In genomic region chr6:151506761-151507160, GRCh38 we compare ENCODE assay signal across 23 cellular contexts. TPM values are rescaled to one million over a fixed set of nuclear protein-coding genes. Genes with fewer than 3 reads are reported as not detected.
"Had no signal": no experiment of that assay in that cellular context is flagged by ENCODE, and none has a peak within 500 bp of the region (broad histone marks: within the 10 kb centered on the region; RNA-seq: fewer than 3 reads in every experiment).

No MANE protein-coding gene starts in this region.

- DNase-seq: activated CD4-positive, alpha-beta memory T cell treated with anti-CD3 and anti-CD28 coated beads, Interleukin-2, amount 10 ng/mL, durations not matched to agents 7 days and 5 days; activated CD4-positive, alpha-beta T cell treated with anti-CD3 and anti-CD28 coated beads for 1 hour; activated CD4-positive, alpha-beta T cell treated with anti-CD3 and anti-CD28 coated beads, Interleukin-2, amount 10 ng/mL, durations not matched to agents 7 days and 5 days; activated CD8-positive, alpha-beta memory T cell treated with anti-CD3 and anti-CD28 coated beads, Interleukin-2, amount 50 U/mL, for 48 hours; activated gamma-delta T cell; activated naive CD4-positive, alpha-beta T cell treated with anti-CD3 and anti-CD28 coated beads, Interleukin-2, amount 50 U/mL, for 16 hours; activated T-cell treated with anti-CD3 and anti-CD28 coated beads, Interleukin-2, amount 50 U/mL, for 24 hours; amniotic stem cell; brain microvascular endothelial cell; cortex of kidney; lower lobe of right lung; mesenchymal stem cell; naive thymus-derived CD8-positive, alpha-beta T cell; right lobe of liver; stimulated activated CD4-positive, alpha-beta T cell treated with anti-CD3 and anti-CD28 coated beads, Interleukin-12 subunit alpha, Interleukin-12 subunit beta, amount 100 ng/mL, for 4 hours; stimulated activated CD4-positive, alpha-beta T cell treated with anti-CD3 and anti-CD28 coated beads, Interleukin-4, amount 100 ng/mL, for 1 hour; stimulated activated naive CD8-positive, alpha-beta T cell treated with anti-CD3 and anti-CD28 coated beads, Interleukin-15, Interleukin-2, amounts not matched to agents 100 U/mL and 50 U/mL, for 24 hours; T-helper 17 cell; T1000; testis; transverse colon had no signal

- H3K36me3 ChIP-seq: brain microvascular endothelial cell, gastroesophageal sphincter, lower lobe of right lung, right lobe of liver, transverse colon had no signal

- H3K4me3 ChIP-seq: gastroesophageal sphincter, hepatocyte, lower lobe of right lung, right lobe of liver, testis, transverse colon had no signal

- ATAC-seq: gastroesophageal sphincter; lower lobe of right lung; naive thymus-derived CD8-positive, alpha-beta T cell; stimulated activated naive CD8-positive, alpha-beta T cell treated with anti-CD3 and anti-CD28 coated beads, Interleukin-15, Interleukin-2, amounts not matched to agents 100 U/mL and 50 U/mL, for 24 hours; T-helper 17 cell had no signal

- H3K4me1 ChIP-seq: gastroesophageal sphincter, lower lobe of right lung, right lobe of liver, testis, transverse colon had no signal

- H3K9me3 ChIP-seq: gastroesophageal sphincter, lower lobe of right lung, right lobe of liver, testis, transverse colon had no signal

- H3K27ac ChIP-seq: brain microvascular endothelial cell, gastroesophageal sphincter, hepatocyte, lower lobe of right lung, right lobe of liver, testis, transverse colon had no signal

- H3K27me3 ChIP-seq: brain microvascular endothelial cell, gastroesophageal sphincter, hepatocyte, right lobe of liver, testis, transverse colon had no signal

RNA-seq across cellular contexts. Expression of gene CCDC170, which starts 12.9 kb away (rescaled TPM):
- total RNA-seq: activated CD4-positive, alpha-beta memory T cell treated with anti-CD3 and anti-CD28 coated beads, Interleukin-2, amount 10 ng/mL, durations not matched to agents 7 days and 5 days; activated CD4-positive, alpha-beta T cell treated with anti-CD3 and anti-CD28 coated beads, Interleukin-2, amount 10 ng/mL, durations not matched to agents 7 days and 5 days; naive thymus-derived CD8-positive, alpha-beta T cell; T-helper 17 cell had no signal
